15 cellular contexts compared by ENCODE assay signal in genomic region chr4:128660361-128660964, GRCh38.
DNase-seq lines count a peak whose midpoint lies in the region; ATAC-seq and TF ChIP-seq lines count a peak whose summit lies in the region.
"Had no signal": no experiment of that assay in that cellular context is flagged by ENCODE, and none has a peak within 500 bp of the region (broad histone marks: within the 10 kb centered on the region; RNA-seq: fewer than 3 reads in every experiment).

No MANE protein-coding gene starts in this region.

- H3K36me3 ChIP-seq in ascending aorta = no peaks in the 10 kb centered on the region
- H3K36me3 ChIP-seq: BLaER1 had no signal

- DNase-seq in AG08395 (ENCODE audit: low spot score) (peak; percentile 26), ascending aorta (ENCODE audit: low spot score in 2 of 2) (peak in 1 of 2 donors; percentile 75), Right ventricle myocardium superior (no peak), pons (ENCODE audit: low spot score) (peak; percentile 70), NCI-H82 (lab: John Stamatoyannopoulos, UW) (no peak)
- no peak for DNase-seq in activated CD4-positive, alpha-beta T cell treated with anti-CD3 and anti-CD28 coated beads, Interleukin-2, amount 50 U/mL, for 4 hours
- no peak for DNase-seq in activated CD8-positive, alpha-beta memory T cell treated with anti-CD3 and anti-CD28 coated beads for 24 hours
- DNase-seq: activated CD8-positive, alpha-beta T cell treated with anti-CD3 and anti-CD28 coated beads, Interleukin-2, amount 10 ng/mL, durations not matched to agents 7 days and 5 days; H7; MV-4-11; NCI-H774; stimulated activated naive CD8-positive, alpha-beta T cell treated with anti-CD3 and anti-CD28 coated beads, Interleukin-15, Interleukin-2, amounts not matched to agents 100 U/mL and 50 U/mL, for 24 hours had no signal

- H3K27me3 ChIP-seq in ascending aorta = no peaks in the 10 kb centered on the region
- H3K27me3 ChIP-seq: BLaER1 had no signal

- no peak for TF ChIP-seq CTCF in ascending aorta (IDR thresholded peaks at IDR 0.05)

- H3K4me1 ChIP-seq in ascending aorta = peaks cover 3 to 39% of the 10 kb centered on the region in 2 donors

- H3K9me3 ChIP-seq in ascending aorta = no peaks in the 10 kb centered on the region

- intact Hi-C loops in ascending aorta (cut with DNase I) = loop anchor here (5.0 kb wide), 1 partner anchor 88 kb away; no protein-coding TSS in a partner anchor
- intact Hi-C loops in Right ventricle myocardium superior (cut with DNase I) = no loop called here

- no peak overlapping the region for H3K4me3 ChIP-seq in ascending aorta
- H3K4me3 ChIP-seq: BLaER1 had no signal

- peak overlapping the region; percentile 81 to 86 for H3K27ac ChIP-seq in ascending aorta
- H3K27ac ChIP-seq: BLaER1 had no signal

- peak; percentile 88 for ATAC-seq in Right ventricle myocardium superior (ENCODE audit: poor library complexity)
- ATAC-seq in HG03045 (IDR thresholded peaks at IDR 0.05; ENCODE audit: unreplicated experiment) = no peak
- ATAC-seq: activated CD8-positive, alpha-beta T cell treated with anti-CD3 and anti-CD28 coated beads, Interleukin-2, amount 10 ng/mL, durations not matched to agents 7 days and 5 days; esophagus mucosa; stimulated activated naive CD8-positive, alpha-beta T cell treated with anti-CD3 and anti-CD28 coated beads, Interleukin-15, Interleukin-2, amounts not matched to agents 100 U/mL and 50 U/mL, for 24 hours had no signal

Comparison
In these comparisons a context has a peak if more than half of its experiments do, and no peak if none do; other contexts are left out.
1. DNase-seq: peak in AG08395 (single experiment) and pons (single experiment); none in Right ventricle myocardium superior (single experiment), NCI-H82 (single experiment), activated CD4-positive, alpha-beta T cell treated with anti-CD3 and anti-CD28 coated beads, Interleukin-2, amount 50 U/mL, for 4 hours (0 of 2) and activated CD8-positive, alpha-beta memory T cell treated with anti-CD3 and anti-CD28 coated beads for 24 hours (single experiment).